ENCODE assay signal across 18 cellular contexts in genomic region chr15:62922514-62922913, GRCh38.
"Had no signal": no experiment of that assay in that cellular context is flagged by ENCODE, and none has a peak within 500 bp of the region (broad histone marks: within the 10 kb centered on the region; RNA-seq: fewer than 3 reads in every experiment).

No MANE protein-coding gene starts in this region.

- H3K9me3 ChIP-seq: body of pancreas, left lung, neutrophil, uterus had no signal

- H3K27me3 ChIP-seq: body of pancreas, dorsolateral prefrontal cortex, left lung, uterus had no signal

- H3K36me3 ChIP-seq: left lung, neutrophil, uterus had no signal

- H3K9me3 Mint-ChIP-seq: activated B cell treated with CpG ODN at 0.5 μM for 24 hours; activated CD4-positive, alpha-beta T cell treated with anti-CD3 and anti-CD28 coated beads, Interleukin-2, amount 10 ng/mL, durations not matched to agents 24 days and 14 days; activated naive CD4-positive, alpha-beta T cell treated with anti-CD3 and anti-CD28 coated beads for 36 hours; activated T-helper 17 cell treated with anti-CD3 and anti-CD28 coated beads, Interleukin-2, amount 50 U/mL, for 72 hours had no signal

- DNase-seq: activated B cell treated with CpG ODN at 0.5 μM for 24 hours; activated CD4-positive, alpha-beta T cell treated with anti-CD3 and anti-CD28 coated beads, Interleukin-2, amount 10 ng/mL, durations not matched to agents 24 days and 14 days; activated CD8-positive, alpha-beta memory T cell treated with anti-CD3 and anti-CD28 coated beads for 24 hours; activated naive CD4-positive, alpha-beta T cell treated with anti-CD3 and anti-CD28 coated beads for 36 hours; activated T-cell treated with anti-CD3 and anti-CD28 coated beads for 4 hours; body of pancreas; cerebellar nuclear complex; dorsolateral prefrontal cortex; left lung; right cardiac atrium; stimulated activated CD4-positive, alpha-beta T cell treated with anti-CD3 and anti-CD28 coated beads, Interleukin-12 subunit alpha, Interleukin-12 subunit beta, amount 100 ng/mL, for 4 hours; stimulated activated naive CD4-positive, alpha-beta T cell; substantia nigra; T-helper 17 cell; uterus had no signal

- H3K4me3 Mint-ChIP-seq: activated B cell treated with CpG ODN at 0.5 μM for 24 hours; activated CD4-positive, alpha-beta T cell treated with anti-CD3 and anti-CD28 coated beads, Interleukin-2, amount 10 ng/mL, durations not matched to agents 24 days and 14 days; activated naive CD4-positive, alpha-beta T cell treated with anti-CD3 and anti-CD28 coated beads for 36 hours; activated T-helper 17 cell treated with anti-CD3 and anti-CD28 coated beads, Interleukin-2, amount 50 U/mL, for 72 hours; T-helper 17 cell had no signal

- H3K27ac ChIP-seq: body of pancreas, dorsolateral prefrontal cortex, left lung, neutrophil, uterus had no signal

- H3K4me3 ChIP-seq: body of pancreas, dorsolateral prefrontal cortex, left lung, uterus had no signal

- H3K27ac Mint-ChIP-seq: activated B cell treated with CpG ODN at 0.5 μM for 24 hours; activated CD4-positive, alpha-beta T cell treated with anti-CD3 and anti-CD28 coated beads, Interleukin-2, amount 10 ng/mL, durations not matched to agents 24 days and 14 days; activated naive CD4-positive, alpha-beta T cell treated with anti-CD3 and anti-CD28 coated beads for 36 hours; activated T-helper 17 cell treated with anti-CD3 and anti-CD28 coated beads, Interleukin-2, amount 50 U/mL, for 72 hours; T-helper 17 cell had no signal

- ATAC-seq: activated T-helper 17 cell treated with anti-CD3 and anti-CD28 coated beads, Interleukin-2, amount 50 U/mL, for 72 hours; body of pancreas; esophagus mucosa; left lung; T-helper 17 cell had no signal

- H3K4me1 Mint-ChIP-seq: activated B cell treated with CpG ODN at 0.5 μM for 24 hours; activated CD4-positive, alpha-beta T cell treated with anti-CD3 and anti-CD28 coated beads, Interleukin-2, amount 10 ng/mL, durations not matched to agents 24 days and 14 days; activated T-helper 17 cell treated with anti-CD3 and anti-CD28 coated beads, Interleukin-2, amount 50 U/mL, for 72 hours; T-helper 17 cell had no signal

- H3K4me1 ChIP-seq: body of pancreas, uterus had no signal
